Comparison of ENCODE assay signal across 3 cellular contexts in genomic region chr2:187493180-187493579, GRCh38.
A peak's percentile ranks its signal among the peaks of the same experiment; 100 is the strongest.
TF ChIP-seq lines count a peak whose summit lies in the region.

No MANE protein-coding gene starts in this region.

TF ChIP-seq in HepG2, 621 proteins besides CTCF, POLR2A, EP300 and RAD21:
- TF ChIP-seq MLLT10 (CRISPR knock-in tag; IDR thresholded peaks at IDR 0.05) = no peak
- no peak for TF ChIP-seq MEIS1 (CRISPR knock-in tag; IDR thresholded peaks at IDR 0.05; ENCODE audit: borderline replicate concordance)
- TF ChIP-seq, protein P1, sequence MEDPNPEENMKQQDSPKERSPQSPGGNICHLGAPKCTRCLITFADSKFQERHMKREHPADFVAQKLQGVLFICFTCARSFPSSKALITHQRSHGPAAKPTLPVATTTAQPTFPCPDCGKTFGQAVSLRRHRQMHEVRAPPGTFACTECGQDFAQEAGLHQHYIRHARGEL (CRISPR knock-in tag; IDR thresholded peaks at IDR 0.05) = no peak
- TF ChIP-seq NCOR1 (IDR thresholded peaks at IDR 0.05; ENCODE audit: borderline replicate concordance, low read length) = no peak
- no peak for TF ChIP-seq ZBTB14 (CRISPR knock-in tag; IDR thresholded peaks at IDR 0.05)
- no peak for TF ChIP-seq ONECUT2 (CRISPR knock-in tag; IDR thresholded peaks at IDR 0.05)
- no peak for TF ChIP-seq SRSF9 (IDR thresholded peaks at IDR 0.05; ENCODE audit: borderline replicate concordance, insufficient read depth, low read depth, low read length, poor library complexity, severe bottlenecking)
- no peak for TF ChIP-seq ZMYM2 (CRISPR knock-in tag; IDR thresholded peaks at IDR 0.05)
- no peak for TF ChIP-seq ZNF274 (CRISPR knock-in tag; IDR thresholded peaks at IDR 0.05)
- TF ChIP-seq CREB1 (IDR thresholded peaks at IDR 0.05) = no peak
- no peak for TF ChIP-seq CREB1 (CRISPR knock-in tag; IDR thresholded peaks at IDR 0.05)

TF ChIP-seq in A549, 52 proteins besides CTCF, POLR2A, EP300 and RAD21:
- TF ChIP-seq CEBPB (IDR thresholded peaks at IDR 0.05) = no peak
- no peak for TF ChIP-seq RCOR1 (IDR thresholded peaks at IDR 0.05; ENCODE audit: low read depth, low read length)
- TF ChIP-seq EHF (CRISPR knock-in tag; IDR thresholded peaks at IDR 0.05) = no peak
- no peak for TF ChIP-seq JUNB (IDR thresholded peaks at IDR 0.05)
- peak; percentile 67 for TF ChIP-seq ZFP36 (IDR thresholded peaks at IDR 0.05; ENCODE audit: borderline replicate concordance, partially characterized antibody)
- TF ChIP-seq NR3C1 (IDR thresholded peaks at IDR 0.05) = no peak
- no peak for TF ChIP-seq MYC (IDR thresholded peaks at IDR 0.05; ENCODE audit: borderline replicate concordance, low read length)
- no peak for TF ChIP-seq HDAC2 (IDR thresholded peaks at IDR 0.05)
- TF ChIP-seq ESRRA (IDR thresholded peaks at IDR 0.05; ENCODE audit: borderline replicate concordance, low read length) = no peak
TF ChIP-seq in A549: peak in this region for 1.

TF ChIP-seq in HEK293, 187 proteins besides CTCF, POLR2A, EP300 and RAD21:
- no peak for TF ChIP-seq ZNF843 (tag by site-specific recombination; IDR thresholded peaks at IDR 0.05)
- peak; percentile 89 for TF ChIP-seq ZNF585B (tag by site-specific recombination; IDR thresholded peaks at IDR 0.05)
